In the genomic region with DNA sequence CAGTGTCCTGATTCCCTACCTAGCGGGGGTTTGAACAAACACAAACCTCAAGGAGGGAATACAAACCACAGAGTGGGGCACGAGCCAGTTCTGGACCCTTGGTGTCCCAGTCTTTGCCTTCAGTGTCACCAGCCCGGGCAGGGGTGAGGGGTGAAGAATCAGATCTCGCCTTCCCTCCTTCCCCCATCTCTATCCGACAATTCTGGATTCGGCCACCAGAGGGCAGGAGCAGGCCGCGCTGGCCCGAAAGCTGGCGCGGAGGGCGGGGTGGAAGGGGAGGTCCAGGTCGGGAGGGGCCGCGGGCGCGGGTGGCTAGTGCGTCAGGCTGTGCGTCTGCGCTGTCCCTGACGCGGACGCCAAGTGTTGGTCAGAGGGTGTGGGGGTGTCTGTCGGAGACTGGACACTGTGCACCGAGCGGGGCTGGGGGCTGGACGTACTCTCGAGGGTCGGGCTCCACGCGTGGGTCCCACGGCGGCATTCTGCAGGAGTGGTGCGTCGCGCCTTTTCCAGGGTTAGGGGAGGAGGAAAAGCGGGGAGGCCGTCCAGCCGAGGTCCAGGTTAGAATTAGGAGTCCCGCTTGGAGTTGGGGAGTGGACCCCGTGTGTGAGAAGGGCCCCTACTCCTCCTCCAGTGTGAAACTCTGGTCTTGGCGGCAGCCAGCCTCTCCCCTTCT, we compare ENCODE assay signal across 1 cellular context.
TF ChIP-seq lines count a peak whose summit lies in the region.

No MANE protein-coding gene starts in this region.

TF ChIP-seq in HepG2, 621 proteins besides CTCF, POLR2A, EP300 and RAD21 (continued from another document and continues in another):
- TF ChIP-seq, protein P1, sequence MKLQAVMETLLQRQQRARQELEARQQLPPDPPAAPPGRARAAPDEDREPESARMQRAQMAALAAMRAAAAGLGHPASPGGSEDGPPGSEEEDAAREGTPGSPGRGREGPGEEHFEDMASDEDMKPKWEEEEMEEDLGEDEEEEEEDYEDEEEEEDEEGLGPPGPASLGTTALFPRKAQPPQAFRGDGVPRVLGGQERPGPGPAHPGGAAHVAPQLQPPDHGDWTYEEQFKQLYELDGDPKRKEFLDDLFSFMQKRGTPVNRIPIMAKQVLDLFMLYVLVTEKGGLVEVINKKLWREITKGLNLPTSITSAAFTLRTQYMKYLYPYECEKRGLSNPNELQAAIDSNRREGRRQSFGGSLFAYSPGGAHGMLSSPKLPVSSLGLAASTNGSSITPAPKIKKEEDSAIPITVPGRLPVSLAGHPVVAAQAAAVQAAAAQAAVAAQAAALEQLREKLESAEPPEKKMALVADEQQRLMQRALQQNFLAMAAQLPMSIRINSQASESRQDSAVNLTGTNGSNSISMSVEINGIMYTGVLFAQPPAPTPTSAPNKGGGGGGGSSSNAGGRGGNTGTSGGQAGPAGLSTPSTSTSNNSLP (IDR thresholded peaks at IDR 0.05; ENCODE audit: low read depth, low read length) = peak; percentile 52; the same call in 1 of the 2 replicates
- TF ChIP-seq ZNF550 (CRISPR knock-in tag; IDR thresholded peaks at IDR 0.05; ENCODE audit: borderline replicate concordance) (no peak), KDM5B (CRISPR knock-in tag; IDR thresholded peaks at IDR 0.05; ENCODE audit: borderline replicate concordance) (no peak), KLF11 (CRISPR knock-in tag; IDR thresholded peaks at IDR 0.05) (no peak), GTF2F1 (IDR thresholded peaks at IDR 0.05; ENCODE audit: low read length) (no peak), FOXC1 (CRISPR knock-in tag; IDR thresholded peaks at IDR 0.05; ENCODE audit: borderline replicate concordance) (no peak), HNF4G (IDR thresholded peaks at IDR 0.05; ENCODE audit: borderline replicate concordance, low read depth, low read length) (no peak), HNF4G (CRISPR knock-in tag; IDR thresholded peaks at IDR 0.05; ENCODE audit: borderline replicate concordance, low read depth) (no peak), ZNF790 (CRISPR knock-in tag; IDR thresholded peaks at IDR 0.05; ENCODE audit: borderline replicate concordance) (no peak), ZNF484 (CRISPR knock-in tag; IDR thresholded peaks at IDR 0.05; ENCODE audit: borderline replicate concordance, low read depth) (no peak), ZNF570 (CRISPR knock-in tag; IDR thresholded peaks at IDR 0.05; ENCODE audit: borderline replicate concordance) (no peak), MTF1 (CRISPR knock-in tag; IDR thresholded peaks at IDR 0.05) (no peak), ZNF337 (CRISPR knock-in tag; IDR thresholded peaks at IDR 0.05; ENCODE audit: borderline replicate concordance, low read depth) (no peak), NR2F1 (CRISPR knock-in tag; IDR thresholded peaks at IDR 0.05) (no peak), TEAD2 (CRISPR knock-in tag; IDR thresholded peaks at IDR 0.05) (no peak), ETV6 (CRISPR knock-in tag; conservative IDR thresholded peaks at IDR 0.05) (no peak), ZNF205 (CRISPR knock-in tag; IDR thresholded peaks at IDR 0.05) (no peak), HDAC1 (CRISPR knock-in tag; IDR thresholded peaks at IDR 0.05) (no peak), SP140L (CRISPR knock-in tag; IDR thresholded peaks at IDR 0.05; ENCODE audit: borderline replicate concordance) (0 out of 2 replicates have a peak, but pooled peaks have one; percentile 43), CHD2 (IDR thresholded peaks at IDR 0.05; ENCODE audit: low read depth, low read length) (no peak), DR1 (CRISPR knock-in tag; IDR thresholded peaks at IDR 0.05) (no peak), SMAD9 (CRISPR knock-in tag; IDR thresholded peaks at IDR 0.05) (no peak), ZBTB1 (CRISPR knock-in tag; IDR thresholded peaks at IDR 0.05; ENCODE audit: borderline replicate concordance) (no peak), AKAP8 (CRISPR knock-in tag; IDR thresholded peaks at IDR 0.05) (0 out of 2 replicates have a peak, but pooled peaks have one; percentile 37), ZNF768 (CRISPR knock-in tag; IDR thresholded peaks at IDR 0.05) (peak; percentile 64; the same call in 1 of the 2 replicates), SNAI1 (CRISPR knock-in tag; IDR thresholded peaks at IDR 0.05; ENCODE audit: borderline replicate concordance) (no peak), SRY (CRISPR knock-in tag; IDR thresholded peaks at IDR 0.05) (no peak), ZNF777 (CRISPR knock-in tag; IDR thresholded peaks at IDR 0.05) (peak; percentile 53; the same call in 1 of the 2 replicates), ZNF343 (CRISPR knock-in tag; IDR thresholded peaks at IDR 0.05) (0 out of 2 replicates have a peak, but pooled peaks have one; percentile 34), ZMYM3 (CRISPR knock-in tag; IDR thresholded peaks at IDR 0.05) (0 out of 2 replicates have a peak, but pooled peaks have one; percentile 34), ZSCAN22 (CRISPR knock-in tag; IDR thresholded peaks at IDR 0.05) (no peak), KDM4B (CRISPR knock-in tag; IDR thresholded peaks at IDR 0.05) (0 out of 2 replicates have a peak, but pooled peaks have one; percentile 29)
- TF ChIP-seq, protein P2, sequence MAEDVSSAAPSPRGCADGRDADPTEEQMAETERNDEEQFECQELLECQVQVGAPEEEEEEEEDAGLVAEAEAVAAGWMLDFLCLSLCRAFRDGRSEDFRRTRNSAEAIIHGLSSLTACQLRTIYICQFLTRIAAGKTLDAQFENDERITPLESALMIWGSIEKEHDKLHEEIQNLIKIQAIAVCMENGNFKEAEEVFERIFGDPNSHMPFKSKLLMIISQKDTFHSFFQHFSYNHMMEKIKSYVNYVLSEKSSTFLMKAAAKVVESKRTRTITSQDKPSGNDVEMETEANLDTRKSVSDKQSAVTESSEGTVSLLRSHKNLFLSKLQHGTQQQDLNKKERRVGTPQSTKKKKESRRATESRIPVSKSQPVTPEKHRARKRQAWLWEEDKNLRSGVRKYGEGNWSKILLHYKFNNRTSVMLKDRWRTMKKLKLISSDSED (CRISPR knock-in tag; IDR thresholded peaks at IDR 0.05) = no peak
- TF ChIP-seq, protein P3, sequence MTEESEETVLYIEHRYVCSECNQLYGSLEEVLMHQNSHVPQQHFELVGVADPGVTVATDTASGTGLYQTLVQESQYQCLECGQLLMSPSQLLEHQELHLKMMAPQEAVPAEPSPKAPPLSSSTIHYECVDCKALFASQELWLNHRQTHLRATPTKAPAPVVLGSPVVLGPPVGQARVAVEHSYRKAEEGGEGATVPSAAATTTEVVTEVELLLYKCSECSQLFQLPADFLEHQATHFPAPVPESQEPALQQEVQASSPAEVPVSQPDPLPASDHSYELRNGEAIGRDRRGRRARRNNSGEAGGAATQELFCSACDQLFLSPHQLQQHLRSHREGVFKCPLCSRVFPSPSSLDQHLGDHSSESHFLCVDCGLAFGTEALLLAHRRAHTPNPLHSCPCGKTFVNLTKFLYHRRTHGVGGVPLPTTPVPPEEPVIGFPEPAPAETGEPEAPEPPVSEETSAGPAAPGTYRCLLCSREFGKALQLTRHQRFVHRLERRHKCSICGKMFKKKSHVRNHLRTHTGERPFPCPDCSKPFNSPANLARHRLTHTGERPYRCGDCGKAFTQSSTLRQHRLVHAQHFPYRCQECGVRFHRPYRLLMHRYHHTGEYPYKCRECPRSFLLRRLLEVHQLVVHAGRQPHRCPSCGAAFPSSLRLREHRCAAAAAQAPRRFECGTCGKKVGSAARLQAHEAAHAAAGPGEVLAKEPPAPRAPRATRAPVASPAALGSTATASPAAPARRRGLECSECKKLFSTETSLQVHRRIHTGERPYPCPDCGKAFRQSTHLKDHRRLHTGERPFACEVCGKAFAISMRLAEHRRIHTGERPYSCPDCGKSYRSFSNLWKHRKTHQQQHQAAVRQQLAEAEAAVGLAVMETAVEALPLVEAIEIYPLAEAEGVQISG (CRISPR knock-in tag; IDR thresholded peaks at IDR 0.05) = peak; percentile 19; the same call in 1 of the 2 replicates
- TF ChIP-seq, protein P4, sequence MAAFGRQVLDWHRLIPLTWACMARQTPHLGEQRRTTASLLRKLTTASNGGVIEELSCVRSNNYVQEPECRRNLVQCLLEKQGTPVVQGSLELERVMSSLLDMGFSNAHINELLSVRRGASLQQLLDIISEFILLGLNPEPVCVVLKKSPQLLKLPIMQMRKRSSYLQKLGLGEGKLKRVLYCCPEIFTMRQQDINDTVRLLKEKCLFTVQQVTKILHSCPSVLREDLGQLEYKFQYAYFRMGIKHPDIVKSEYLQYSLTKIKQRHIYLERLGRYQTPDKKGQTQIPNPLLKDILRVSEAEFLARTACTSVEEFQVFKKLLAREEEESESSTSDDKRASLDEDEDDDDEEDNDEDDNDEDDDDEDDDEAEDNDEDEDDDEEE (CRISPR knock-in tag; IDR thresholded peaks at IDR 0.05) = no peak
- TF ChIP-seq, protein P5, sequence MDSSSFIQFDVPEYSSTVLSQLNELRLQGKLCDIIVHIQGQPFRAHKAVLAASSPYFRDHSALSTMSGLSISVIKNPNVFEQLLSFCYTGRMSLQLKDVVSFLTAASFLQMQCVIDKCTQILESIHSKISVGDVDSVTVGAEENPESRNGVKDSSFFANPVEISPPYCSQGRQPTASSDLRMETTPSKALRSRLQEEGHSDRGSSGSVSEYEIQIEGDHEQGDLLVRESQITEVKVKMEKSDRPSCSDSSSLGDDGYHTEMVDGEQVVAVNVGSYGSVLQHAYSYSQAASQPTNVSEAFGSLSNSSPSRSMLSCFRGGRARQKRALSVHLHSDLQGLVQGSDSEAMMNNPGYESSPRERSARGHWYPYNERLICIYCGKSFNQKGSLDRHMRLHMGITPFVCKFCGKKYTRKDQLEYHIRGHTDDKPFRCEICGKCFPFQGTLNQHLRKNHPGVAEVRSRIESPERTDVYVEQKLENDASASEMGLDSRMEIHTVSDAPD (CRISPR knock-in tag; IDR thresholded peaks at IDR 0.05) = 0 out of 2 replicates have a peak, but pooled peaks have one; percentile 55
- TF ChIP-seq, protein P6, sequence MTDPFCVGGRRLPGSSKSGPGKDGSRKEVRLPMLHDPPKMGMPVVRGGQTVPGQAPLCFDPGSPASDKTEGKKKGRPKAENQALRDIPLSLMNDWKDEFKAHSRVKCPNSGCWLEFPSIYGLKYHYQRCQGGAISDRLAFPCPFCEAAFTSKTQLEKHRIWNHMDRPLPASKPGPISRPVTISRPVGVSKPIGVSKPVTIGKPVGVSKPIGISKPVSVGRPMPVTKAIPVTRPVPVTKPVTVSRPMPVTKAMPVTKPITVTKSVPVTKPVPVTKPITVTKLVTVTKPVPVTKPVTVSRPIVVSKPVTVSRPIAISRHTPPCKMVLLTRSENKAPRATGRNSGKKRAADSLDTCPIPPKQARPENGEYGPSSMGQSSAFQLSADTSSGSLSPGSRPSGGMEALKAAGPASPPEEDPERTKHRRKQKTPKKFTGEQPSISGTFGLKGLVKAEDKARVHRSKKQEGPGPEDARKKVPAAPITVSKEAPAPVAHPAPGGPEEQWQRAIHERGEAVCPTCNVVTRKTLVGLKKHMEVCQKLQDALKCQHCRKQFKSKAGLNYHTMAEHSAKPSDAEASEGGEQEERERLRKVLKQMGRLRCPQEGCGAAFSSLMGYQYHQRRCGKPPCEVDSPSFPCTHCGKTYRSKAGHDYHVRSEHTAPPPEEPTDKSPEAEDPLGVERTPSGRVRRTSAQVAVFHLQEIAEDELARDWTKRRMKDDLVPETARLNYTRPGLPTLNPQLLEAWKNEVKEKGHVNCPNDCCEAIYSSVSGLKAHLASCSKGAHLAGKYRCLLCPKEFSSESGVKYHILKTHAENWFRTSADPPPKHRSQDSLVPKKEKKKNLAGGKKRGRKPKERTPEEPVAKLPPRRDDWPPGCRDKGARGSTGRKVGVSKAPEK (CRISPR knock-in tag; IDR thresholded peaks at IDR 0.05; ENCODE audit: borderline replicate concordance) = peak; percentile 83
- TF ChIP-seq, protein P7, sequence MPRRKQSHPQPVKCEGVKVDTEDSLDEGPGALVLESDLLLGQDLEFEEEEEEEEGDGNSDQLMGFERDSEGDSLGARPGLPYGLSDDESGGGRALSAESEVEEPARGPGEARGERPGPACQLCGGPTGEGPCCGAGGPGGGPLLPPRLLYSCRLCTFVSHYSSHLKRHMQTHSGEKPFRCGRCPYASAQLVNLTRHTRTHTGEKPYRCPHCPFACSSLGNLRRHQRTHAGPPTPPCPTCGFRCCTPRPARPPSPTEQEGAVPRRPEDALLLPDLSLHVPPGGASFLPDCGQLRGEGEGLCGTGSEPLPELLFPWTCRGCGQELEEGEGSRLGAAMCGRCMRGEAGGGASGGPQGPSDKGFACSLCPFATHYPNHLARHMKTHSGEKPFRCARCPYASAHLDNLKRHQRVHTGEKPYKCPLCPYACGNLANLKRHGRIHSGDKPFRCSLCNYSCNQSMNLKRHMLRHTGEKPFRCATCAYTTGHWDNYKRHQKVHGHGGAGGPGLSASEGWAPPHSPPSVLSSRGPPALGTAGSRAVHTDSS (CRISPR knock-in tag; conservative IDR thresholded peaks at IDR 0.05) = no peak
- TF ChIP-seq, protein P8, sequence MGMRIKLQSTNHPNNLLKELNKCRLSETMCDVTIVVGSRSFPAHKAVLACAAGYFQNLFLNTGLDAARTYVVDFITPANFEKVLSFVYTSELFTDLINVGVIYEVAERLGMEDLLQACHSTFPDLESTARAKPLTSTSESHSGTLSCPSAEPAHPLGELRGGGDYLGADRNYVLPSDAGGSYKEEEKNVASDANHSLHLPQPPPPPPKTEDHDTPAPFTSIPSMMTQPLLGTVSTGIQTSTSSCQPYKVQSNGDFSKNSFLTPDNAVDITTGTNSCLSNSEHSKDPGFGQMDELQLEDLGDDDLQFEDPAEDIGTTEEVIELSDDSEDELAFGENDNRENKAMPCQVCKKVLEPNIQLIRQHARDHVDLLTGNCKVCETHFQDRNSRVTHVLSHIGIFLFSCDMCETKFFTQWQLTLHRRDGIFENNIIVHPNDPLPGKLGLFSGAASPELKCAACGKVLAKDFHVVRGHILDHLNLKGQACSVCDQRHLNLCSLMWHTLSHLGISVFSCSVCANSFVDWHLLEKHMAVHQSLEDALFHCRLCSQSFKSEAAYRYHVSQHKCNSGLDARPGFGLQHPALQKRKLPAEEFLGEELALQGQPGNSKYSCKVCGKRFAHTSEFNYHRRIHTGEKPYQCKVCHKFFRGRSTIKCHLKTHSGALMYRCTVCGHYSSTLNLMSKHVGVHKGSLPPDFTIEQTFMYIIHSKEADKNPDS (CRISPR knock-in tag; IDR thresholded peaks at IDR 0.05) = no peak
